ENCODE assay signal across 8 cellular contexts in genomic region chr7:47552631-47553030, GRCh38. TPM values are rescaled to one million over a fixed set of nuclear protein-coding genes. Genes with fewer than 3 reads are reported as not detected.
DNase-seq lines count a peak whose midpoint lies in the region; ATAC-seq and TF ChIP-seq lines count a peak whose summit lies in the region.

No MANE protein-coding gene starts in this region.

- DNase-seq in EH (ENCODE audit: low read depth) = peak; percentile 79
- peak; percentile 43 for DNase-seq in HPDE6-E6E7 (ENCODE audit: extremely low spot score)
- peak in 2 of 3 donors; percentile 41 to 58 for DNase-seq in right cardiac atrium
- DNase-seq in left colon = no peak
- no peak for DNase-seq in coronary artery (ENCODE audit: low spot score)
- no peak for DNase-seq in NCI-H1436 (lab: John Stamatoyannopoulos, UW)
- no peak for DNase-seq in T-helper 9 cell

- no peaks in the 10 kb centered on the region for H3K9me3 ChIP-seq in right cardiac atrium (ENCODE audit: control insufficient read depth, low read length)

- H3K4me1 ChIP-seq in right cardiac atrium (ENCODE audit: control insufficient read depth, insufficient read depth, low read length) = peaks cover 3% of the 10 kb centered on the region

- intact Hi-C loops in right cardiac atrium (cut with DNase I) = no loop called here
- intact Hi-C loops in left colon (cut with DNase I, micrococcal nuclease) = loop anchor here in 1 of 2 donors (10.0 kb wide), 1 partner anchor 288 kb away; no protein-coding TSS in a partner anchor

- H3K4me3 ChIP-seq in right cardiac atrium (ENCODE audit: low read length) = no peak overlapping the region
- no peak overlapping the region for H3K4me3 ChIP-seq in coronary artery

- WGBS in right cardiac atrium = 65% methylated on average over 3 of the region's 3 CpGs

- H3K27ac ChIP-seq in right cardiac atrium (ENCODE audit: low read length) = peak overlapping the region; percentile 25
- peak overlapping the region in 1 of 2 donors; percentile 63 for H3K27ac ChIP-seq in coronary artery

- ATAC-seq in GM21528 (IDR thresholded peaks at IDR 0.05; ENCODE audit: low FRiP score, unreplicated experiment) (peak; percentile 98), right cardiac atrium (peak; percentile 66 to 77), left colon (no peak)

- no peak for TF ChIP-seq CTCF in coronary artery (IDR thresholded peaks at IDR 0.05)

- no peaks in the 10 kb centered on the region for H3K27me3 ChIP-seq in right cardiac atrium (ENCODE audit: control insufficient read depth, insufficient read depth)

RNA-seq across cellular contexts. Expression of gene TNS3, which starts 29.3 kb away (rescaled TPM):
- total RNA-seq in right cardiac atrium = 10 to 100 TPM; 37.5 to 48.3 (median 42.7) TPM
- polyA plus RNA-seq in right cardiac atrium = 19.7 TPM
- total RNA-seq in left colon = 10 to 100 TPM; 56.9 to 62.3 TPM

Comparison
In these comparisons a context has a peak if more than half of its experiments do, and no peak if none do; other contexts are left out.
1. DNase-seq: peak in EH (single experiment), HPDE6-E6E7 (single experiment) and right cardiac atrium (2 of 3); none in left colon (0 of 2), coronary artery (single experiment), NCI-H1436 (single experiment) and T-helper 9 cell (single experiment).